In the genomic region with DNA sequence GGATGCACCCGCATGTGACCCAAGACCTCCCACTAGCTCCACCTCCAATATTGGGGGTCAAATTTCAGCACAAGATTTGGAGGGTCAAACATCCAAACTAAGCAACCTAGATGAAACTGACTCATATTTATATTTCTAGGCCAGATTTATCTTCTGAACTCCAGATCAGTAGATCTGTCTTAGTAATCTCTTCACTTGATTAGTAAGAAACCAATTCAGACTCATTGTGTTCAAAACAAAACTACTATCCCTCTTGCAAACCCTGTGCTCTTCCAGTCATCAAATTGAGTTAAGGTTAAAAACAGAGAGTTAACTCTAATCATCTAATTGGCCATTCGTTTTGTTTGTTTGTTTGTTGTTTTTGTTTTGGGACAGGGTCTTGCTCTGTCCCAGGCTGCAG, we compare ENCODE assay signal across 30 cellular contexts.
"Had no signal": no experiment of that assay in that cellular context is flagged by ENCODE, and none has a peak within 500 bp of the region (broad histone marks: within the 10 kb centered on the region; RNA-seq: fewer than 3 reads in every experiment).

No MANE protein-coding gene starts in this region.

- H3K27me3 ChIP-seq: neural progenitor cell, ovary, right lobe of liver, sigmoid colon, suprapubic skin, testis, tibial artery, transverse colon, vagina had no signal

- FAIRE-seq: small intestine, urothelium cell line had no signal

- H3K4me3 ChIP-seq: neural progenitor cell, ovary, psoas muscle, right lobe of liver, sigmoid colon, suprapubic skin, testis, tibial artery, transverse colon, vagina had no signal

- H3K27ac ChIP-seq: neural progenitor cell, ovary, parathyroid adenoma, psoas muscle, right lobe of liver, sigmoid colon, suprapubic skin, testis, tibial artery, transverse colon, vagina had no signal

- H3K36me3 ChIP-seq: neural progenitor cell, ovary, right lobe of liver, sigmoid colon, suprapubic skin, tibial artery, transverse colon, vagina had no signal

- H3K27ac Mint-ChIP-seq: naive thymus-derived CD4-positive, alpha-beta T cell; natural killer cell; nephron; neural progenitor cell; progenitor cell of endocrine pancreas; stimulated activated memory B cell treated with anti-CD40 and anti-IgM and Interleukin-4, amounts not matched to agents 10 μg/mL and 1 μg/mL and 100 μg/mL, for 72 hours; stimulated activated naive CD8-positive, alpha-beta T cell treated with anti-CD3 and anti-CD28 coated beads, Interleukin-15, amount 100 ng/mL, for 72 hours; type B pancreatic cell had no signal

- H3K4me1 ChIP-seq: parathyroid adenoma, psoas muscle, right lobe of liver, sigmoid colon, suprapubic skin, testis, tibial artery, transverse colon, vagina had no signal

- DNase-seq: naive thymus-derived CD4-positive, alpha-beta T cell; natural killer cell; occipital lobe; ovary; posterior cingulate gyrus; psoas muscle; right cardiac atrium; right lobe of liver; sigmoid colon; small intestine; stimulated activated CD4-positive, alpha-beta T cell treated with anti-CD3 and anti-CD28 coated beads, Interleukin-15, amount 100 ng/mL, for 24 hours; stimulated activated CD4-positive, alpha-beta T cell treated with anti-CD3 and anti-CD28 coated beads, Interleukin-2, amount 100 ng/mL, for 24 hours; stimulated activated CD4-positive, alpha-beta T cell treated with anti-CD3 and anti-CD28 coated beads, Interleukin-2, amount 100 ng/mL, for 48 hours; stimulated activated CD4-positive, alpha-beta T cell treated with anti-CD3 and anti-CD28 coated beads, Interleukin-4, amount 100 ng/mL, for 24 hours; stimulated activated naive CD4-positive, alpha-beta T cell; stimulated activated naive CD8-positive, alpha-beta T cell treated with anti-CD3 and anti-CD28 coated beads, Interleukin-15, amount 100 ng/mL, for 72 hours; stimulated activated naive CD8-positive, alpha-beta T cell treated with anti-CD3 and anti-CD28 coated beads, Interleukin-15, Interleukin-2, amounts not matched to agents 100 U/mL and 50 U/mL, for 24 hours; substantia nigra; testis; tibial artery; transverse colon had no signal

- H3K4me3 Mint-ChIP-seq: naive thymus-derived CD4-positive, alpha-beta T cell; natural killer cell; nephron; neural progenitor cell; stimulated activated memory B cell treated with anti-CD40 and anti-IgM and Interleukin-4, amounts not matched to agents 10 μg/mL and 1 μg/mL and 100 μg/mL, for 72 hours; stimulated activated naive CD8-positive, alpha-beta T cell treated with anti-CD3 and anti-CD28 coated beads, Interleukin-15, amount 100 ng/mL, for 72 hours; type B pancreatic cell had no signal

- H3K4me1 Mint-ChIP-seq: naive thymus-derived CD4-positive, alpha-beta T cell; natural killer cell; nephron; neural progenitor cell; stimulated activated memory B cell treated with anti-CD40 and anti-IgM and Interleukin-4, amounts not matched to agents 10 μg/mL and 1 μg/mL and 100 μg/mL, for 72 hours; stimulated activated naive CD8-positive, alpha-beta T cell treated with anti-CD3 and anti-CD28 coated beads, Interleukin-15, amount 100 ng/mL, for 72 hours had no signal

- H3K9me3 ChIP-seq: ovary, psoas muscle, right lobe of liver, sigmoid colon, suprapubic skin, testis, tibial artery, transverse colon, vagina had no signal

- ATAC-seq: naive thymus-derived CD4-positive, alpha-beta T cell; natural killer cell; psoas muscle; right cardiac atrium; right lobe of liver; stimulated activated memory B cell treated with anti-CD40 and anti-IgM and Interleukin-4, amounts not matched to agents 10 μg/mL and 1 μg/mL and 100 μg/mL, for 72 hours; stimulated activated naive CD8-positive, alpha-beta T cell treated with anti-CD3 and anti-CD28 coated beads, Interleukin-15, amount 100 ng/mL, for 72 hours; stimulated activated naive CD8-positive, alpha-beta T cell treated with anti-CD3 and anti-CD28 coated beads, Interleukin-15, Interleukin-2, amounts not matched to agents 100 U/mL and 50 U/mL, for 24 hours had no signal

- H3K9me3 Mint-ChIP-seq: natural killer cell; nephron; stimulated activated memory B cell treated with anti-CD40 and anti-IgM and Interleukin-4, amounts not matched to agents 10 μg/mL and 1 μg/mL and 100 μg/mL, for 72 hours; stimulated activated naive CD8-positive, alpha-beta T cell treated with anti-CD3 and anti-CD28 coated beads, Interleukin-15, amount 100 ng/mL, for 72 hours had no signal

- H3K36me3 Mint-ChIP-seq: natural killer cell; neural progenitor cell; stimulated activated memory B cell treated with anti-CD40 and anti-IgM and Interleukin-4, amounts not matched to agents 10 μg/mL and 1 μg/mL and 100 μg/mL, for 72 hours; type B pancreatic cell had no signal
